In the genomic region with DNA sequence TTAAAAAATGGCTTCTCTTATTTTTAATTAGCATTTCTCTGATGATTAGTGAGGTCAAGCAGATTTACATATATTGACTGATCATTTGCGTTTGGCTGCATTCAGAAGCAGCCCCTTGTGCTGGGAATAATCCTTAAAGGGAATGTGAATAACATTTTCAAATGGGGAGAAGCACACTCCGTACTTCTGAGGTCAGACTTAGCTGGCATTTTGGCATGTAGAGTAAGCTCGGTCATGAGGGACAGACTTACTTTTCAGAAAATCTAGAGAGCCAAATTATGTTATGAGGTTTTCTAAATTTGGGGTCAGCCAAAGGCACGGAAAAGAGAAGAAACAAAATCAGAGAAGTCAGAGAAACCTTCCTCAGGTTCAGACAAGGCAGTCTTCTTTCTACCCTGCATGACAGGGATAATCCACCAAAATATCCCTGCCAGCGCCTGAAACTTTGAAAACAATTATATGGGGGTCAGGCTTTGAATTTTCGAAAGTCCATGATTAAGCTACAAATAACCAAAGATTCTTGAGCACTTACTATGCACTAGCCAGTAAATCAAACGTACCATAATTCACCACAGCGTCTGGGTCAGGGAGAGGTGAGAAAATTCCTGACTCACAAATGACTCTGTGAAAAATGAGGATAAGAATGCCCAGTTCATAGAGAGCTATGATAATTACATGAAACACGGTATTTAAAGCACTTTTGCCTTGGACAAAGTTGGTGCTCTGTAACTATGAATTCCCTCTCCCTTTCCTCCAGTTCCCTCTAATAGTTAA, we compare ENCODE assay signal across 20 cellular contexts. TPM values are rescaled to one million over a fixed set of nuclear protein-coding genes. Genes with fewer than 3 reads are reported as not detected.
DNase-seq lines count a peak whose midpoint lies in the region; ATAC-seq and TF ChIP-seq lines count a peak whose summit lies in the region.
"Had no signal": no experiment of that assay in that cellular context is flagged by ENCODE, and none has a peak within 500 bp of the region (broad histone marks: within the 10 kb centered on the region; RNA-seq: fewer than 3 reads in every experiment).

No MANE protein-coding gene starts in this region.

- intact Hi-C loops in adrenal gland (cut with DNase I) = no loop called here

- TF ChIP-seq POLR2A in adrenal gland (IDR thresholded peaks at IDR 0.05) = no peak

- CTCF ChIA-PET in AG04449 (lab: Yijun Ruan, JAX) = interaction anchor here (0.8 kb wide), 1 partner anchor 21 kb away, joined by 4 read pairs; no protein-coding TSS in a partner anchor

- no peaks in the 10 kb centered on the region for H3K27me3 ChIP-seq in adrenal gland
- H3K27me3 ChIP-seq: heart right ventricle, neutrophil had no signal

- TF ChIP-seq CTCF in AG04449 (IDR thresholded peaks at IDR 0.05; ENCODE audit: insufficient read depth, low read length, missing control alignments) (no peak), adrenal gland (IDR thresholded peaks at IDR 0.05) (no peak)

- ATAC-seq in HG02642 (IDR thresholded peaks at IDR 0.05; ENCODE audit: poor library complexity, unreplicated experiment) (no peak), HG03159 (IDR thresholded peaks at IDR 0.05; ENCODE audit: unreplicated experiment) (no peak)
- ATAC-seq: heart right ventricle; left colon; SK-N-SH treated with all-trans-retinoic acid at 6 μM for 48 hours; stimulated activated naive B cell treated with anti-CD40 and anti-IgM and Interleukin-4, amounts not matched to agents 10 μg/mL and 1 μg/mL and 100 μg/mL, for 72 hours had no signal

- no peak overlapping the region for H3K27ac ChIP-seq in adrenal gland
- H3K27ac ChIP-seq: heart right ventricle, neutrophil had no signal

- no peaks in the 10 kb centered on the region for H3K36me3 ChIP-seq in adrenal gland (replicated peaks in 1 of 2)
- H3K36me3 ChIP-seq: heart right ventricle, neutrophil had no signal

- no peaks in the 10 kb centered on the region for H3K9me3 ChIP-seq in adrenal gland (replicated peaks in 1 of 3)
- H3K9me3 ChIP-seq: neutrophil had no signal

- H3K4me3 ChIP-seq in AG04449 (ENCODE audit: low read depth, low read length) (no peak overlapping the region), adrenal gland (no peak overlapping the region)
- H3K4me3 ChIP-seq: heart right ventricle had no signal

- POLR2A ChIA-PET in AG04449 (lab: Yijun Ruan, JAX) = interaction anchor here (0.9 kb wide), 1 partner anchor 218 kb away, joined by 3 read pairs; no protein-coding TSS in a partner anchor

- WGBS in adrenal gland, 4 donors = 59 to 70% (median 66%) methylated on average over 9 of the region's 9 CpGs

- H3K4me1 ChIP-seq in adrenal gland (replicated peaks in 1 of 2) = no peaks in the 10 kb centered on the region

- DNase-seq in AG04449 (ENCODE audit: low read depth, low spot score) (peak; percentile 58), HS-5 (ENCODE audit: low read depth) (peak; percentile 31), astrocyte of the hippocampus (ENCODE audit: low read depth, low spot score) (peak; percentile 91), islet precursor cell (peak; percentile 21), NCI-H748 (lab: John Stamatoyannopoulos, UW; ENCODE audit: unreplicated experiment) (no peak), adrenal gland (no peak)
- DNase-seq: activated CD4-positive, alpha-beta T cell treated with anti-CD3 and anti-CD28 coated beads, Interleukin-2, amount 50 U/mL, for 4 hours; activated naive CD8-positive, alpha-beta T cell treated with anti-CD3 and anti-CD28 coated beads for 36 hours; activated T-cell treated with anti-CD3 and anti-CD28 coated beads, Interleukin-2, amount 50 U/mL, for 24 hours; Calu3; GF-D8; heart right ventricle; left colon; NCI-H446; small intestine; stimulated activated naive B cell treated with anti-CD40 and anti-IgM and Interleukin-4, amounts not matched to agents 10 μg/mL and 1 μg/mL and 100 μg/mL, for 72 hours had no signal

RNA-seq across cellular contexts. Expression of gene ADAT2, which starts 44.9 kb away (rescaled TPM):
- 1 to 10 TPM in 7 of 8 donors, under 1 TPM in 1; 0.61 to 9.0 (median 6.0) TPM for total RNA-seq in adrenal gland
- 10 to 100 TPM in 2 of 3 donors, 1 to 10 TPM in 1; 5.7 to 18.6 (median 12.3) TPM for polyA plus RNA-seq in adrenal gland

RNA-seq across cellular contexts. Expression of gene PEX3, which starts 45.0 kb away (rescaled TPM):
- total RNA-seq in adrenal gland = 100 to 1,000 TPM in 1 of 8 donors, 10 to 100 TPM in 7; 32.3 to 106 (median 54.2) TPM
- polyA plus RNA-seq in adrenal gland = 100 to 1,000 TPM in 1 of 3 donors, 10 to 100 TPM in 2; 16.3 to 152 (median 17.3) TPM

Comparison
In these comparisons a context has a peak if more than half of its experiments do, and no peak if none do; other contexts are left out.
1. DNase-seq: peak in AG04449 (single experiment), HS-5 (single experiment), astrocyte of the hippocampus (single experiment) and islet precursor cell (single experiment); none in NCI-H748 (single experiment) and adrenal gland (0 of 7).